ENCODE assay signal across 31 cellular contexts in the genomic region with DNA sequence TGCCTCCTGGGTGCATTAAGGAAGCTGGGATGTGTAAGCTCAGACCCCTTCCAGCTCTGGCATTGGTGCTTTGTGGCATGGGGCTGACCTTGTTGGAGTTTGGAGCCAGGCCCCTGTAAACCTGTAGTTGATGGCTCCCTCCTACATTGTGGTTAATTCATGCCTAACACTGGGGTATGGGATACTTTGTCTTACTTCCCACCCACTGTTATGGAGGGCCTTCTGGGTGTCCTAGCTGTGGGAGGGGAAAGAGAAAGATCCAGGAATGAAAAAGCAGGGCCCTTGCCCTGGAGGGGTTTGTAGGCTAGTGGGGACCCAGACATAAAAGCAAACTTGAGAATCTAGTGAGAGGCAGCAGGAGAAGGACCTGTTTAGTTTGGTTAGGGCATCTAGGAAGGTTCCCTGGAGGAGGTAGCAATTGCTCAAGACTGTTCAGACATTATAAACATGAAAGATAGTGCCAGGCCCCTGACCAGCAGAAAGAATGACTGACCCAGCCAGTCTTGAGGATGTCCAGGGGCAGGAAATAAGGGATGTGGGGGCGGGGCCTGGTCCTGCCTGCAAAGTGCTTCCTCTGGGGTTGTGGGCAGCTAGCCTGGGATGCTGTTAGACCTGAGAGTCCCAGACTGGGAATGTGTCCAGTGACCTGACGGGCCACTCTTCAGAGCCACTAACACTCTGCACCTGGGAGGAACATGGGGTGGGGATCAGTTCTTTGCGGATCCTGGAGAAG. TPM values are rescaled to one million over a fixed set of nuclear protein-coding genes. Genes with fewer than 3 reads are reported as not detected.
DNase-seq lines count a peak whose midpoint lies in the region; FAIRE-seq and TF ChIP-seq lines count a peak whose summit lies in the region.
"Had no signal": no experiment of that assay in that cellular context is flagged by ENCODE, and none has a peak within 500 bp of the region (broad histone marks: within the 10 kb centered on the region; RNA-seq: fewer than 3 reads in every experiment).

No MANE protein-coding gene starts in this region.

- H3K4me3 Mint-ChIP-seq in astrocyte (ENCODE audit: unreplicated experiment) (no peak overlapping the region), glutamatergic neuron (ENCODE audit: unreplicated experiment) (peak overlapping the region; percentile 52)
- H3K4me3 Mint-ChIP-seq: activated CD4-positive, alpha-beta T cell treated with anti-CD3 and anti-CD28 coated beads, Interleukin-2, amount 10 ng/mL, durations not matched to agents 7 days and 5 days; activated naive CD8-positive, alpha-beta T cell treated with anti-CD3 and anti-CD28 coated beads for 36 hours; activated T-cell treated with anti-CD3 and anti-CD28 coated beads, Interleukin-2, amount 50 U/mL, for 24 hours; stimulated activated naive B cell treated with anti-CD40 and anti-IgM and Interleukin-4, amounts not matched to agents 10 μg/mL and 1 μg/mL and 100 μg/mL, for 72 hours; T-cell had no signal

- H3K9me3 ChIP-seq in astrocyte (ENCODE audit: insufficient read depth, low read depth, low read length) (no peaks in the 10 kb centered on the region), adrenal gland (replicated peaks in 1 of 3) (no peaks in the 10 kb centered on the region), BE2C (no peaks in the 10 kb centered on the region)
- H3K9me3 ChIP-seq: mucosa of descending colon, SJCRH30, upper lobe of left lung had no signal

- H3K27me3 ChIP-seq in astrocyte (ENCODE audit: insufficient read depth, low read length), result no peaks in the 10 kb centered on the region
- H3K27me3 ChIP-seq in adrenal gland, result no peaks in the 10 kb centered on the region
- H3K27me3 ChIP-seq in BE2C, result no peaks in the 10 kb centered on the region
- H3K27me3 ChIP-seq: SJCRH30, upper lobe of left lung had no signal

- DNase-seq in NCI-H1694 treated with DMSO at 0.1 percent for 48 hours (lab: John Stamatoyannopoulos, UW), result peak; percentile 7
- DNase-seq in NCI-H1694 (lab: John Stamatoyannopoulos, UW), result no peak
- DNase-seq in astrocyte (ENCODE audit: low read depth), result no peak
- DNase-seq in glutamatergic neuron, result no peak
- DNase-seq in NCI-H2029 (lab: John Stamatoyannopoulos, UW), result no peak
- no peak for DNase-seq in adrenal gland
- DNase-seq in BE2C, result no peak
- no peak for DNase-seq in NAMALWA (ENCODE audit: low spot score)
- DNase-seq: activated CD4-positive, alpha-beta T cell treated with anti-CD3 and anti-CD28 coated beads, Interleukin-2, amount 10 ng/mL, durations not matched to agents 7 days and 5 days; activated gamma-delta T cell; activated naive CD8-positive, alpha-beta T cell treated with anti-CD3 and anti-CD28 coated beads for 36 hours; activated T-cell treated with anti-CD3 and anti-CD28 coated beads, Interleukin-2, amount 50 U/mL, for 24 hours; Calu3; caudate nucleus; cortex of kidney; DMS79; hippocampal formation; KG1; NCI-H1436; SJCRH30; stimulated activated naive B cell treated with anti-CD40 and anti-IgM and Interleukin-4, amounts not matched to agents 10 μg/mL and 1 μg/mL and 100 μg/mL, for 72 hours; T-cell; upper lobe of left lung had no signal

- H4K20me1 ChIP-seq in astrocyte (ENCODE audit: insufficient read depth, low read length), result peaks cover 52% of the 10 kb centered on the region

- intact Hi-C loops in adrenal gland (cut with DNase I), result no loop called here

- TF ChIP-seq POLR2A in adrenal gland (IDR thresholded peaks at IDR 0.05), result no peak

- FAIRE-seq in astrocyte (lab: Jason Lieb, UNC), result no peak
- FAIRE-seq: frontal cortex, GM19239, H54 had no signal

- H3K27ac ChIP-seq in astrocyte (ENCODE audit: low read depth, low read length) (no peak overlapping the region), adrenal gland (no peak overlapping the region)
- H3K27ac ChIP-seq: 22Rv1, HL-60, SJCRH30, upper lobe of left lung had no signal

- H3K4me1 Mint-ChIP-seq in astrocyte (ENCODE audit: low read depth, unreplicated experiment) (peaks cover 34% of the 10 kb centered on the region), glutamatergic neuron (ENCODE audit: low read depth, unreplicated experiment) (peaks cover 51% of the 10 kb centered on the region)
- H3K4me1 Mint-ChIP-seq: activated CD4-positive, alpha-beta T cell treated with anti-CD3 and anti-CD28 coated beads, Interleukin-2, amount 10 ng/mL, durations not matched to agents 7 days and 5 days; T-cell had no signal

- H3K27ac Mint-ChIP-seq in astrocyte (ENCODE audit: unreplicated experiment), result peak overlapping the region; percentile 18
- H3K27ac Mint-ChIP-seq in glutamatergic neuron (ENCODE audit: unreplicated experiment), result peak overlapping the region; percentile 95
- H3K27ac Mint-ChIP-seq: activated CD4-positive, alpha-beta T cell treated with anti-CD3 and anti-CD28 coated beads, Interleukin-2, amount 10 ng/mL, durations not matched to agents 7 days and 5 days; activated naive CD8-positive, alpha-beta T cell treated with anti-CD3 and anti-CD28 coated beads for 36 hours; activated T-cell treated with anti-CD3 and anti-CD28 coated beads, Interleukin-2, amount 50 U/mL, for 24 hours; stimulated activated naive B cell treated with anti-CD40 and anti-IgM and Interleukin-4, amounts not matched to agents 10 μg/mL and 1 μg/mL and 100 μg/mL, for 72 hours; T-cell had no signal

- no peaks in the 10 kb centered on the region for H3K9me3 Mint-ChIP-seq in astrocyte (ENCODE audit: unreplicated experiment)
- peaks cover 6% of the 10 kb centered on the region for H3K9me3 Mint-ChIP-seq in glutamatergic neuron (ENCODE audit: unreplicated experiment)
- H3K9me3 Mint-ChIP-seq: activated CD4-positive, alpha-beta T cell treated with anti-CD3 and anti-CD28 coated beads, Interleukin-2, amount 10 ng/mL, durations not matched to agents 7 days and 5 days; activated naive CD8-positive, alpha-beta T cell treated with anti-CD3 and anti-CD28 coated beads for 36 hours; activated T-cell treated with anti-CD3 and anti-CD28 coated beads, Interleukin-2, amount 50 U/mL, for 24 hours; natural killer cell treated with Interleukin-12 subunit alpha and Interleukin-12 subunit beta and Interleukin-15 and Interleukin-18, amount 100 ng/mL, for 72 hours; stimulated activated naive B cell treated with anti-CD40 and anti-IgM and Interleukin-4, amounts not matched to agents 10 μg/mL and 1 μg/mL and 100 μg/mL, for 72 hours; T-cell had no signal

- H3K79me2 ChIP-seq in astrocyte (ENCODE audit: insufficient read depth, low read length), result peaks cover 74% of the 10 kb centered on the region

- H3K4me2 ChIP-seq in astrocyte (ENCODE audit: low read length), result peak overlapping the region; percentile 49

- no peak for TF ChIP-seq CTCF in astrocyte (IDR thresholded peaks at IDR 0.05; ENCODE audit: insufficient read depth, low read depth, low read length)
- no peak for TF ChIP-seq CTCF in glutamatergic neuron (IDR thresholded peaks at IDR 0.05; ENCODE audit: partially characterized antibody, unreplicated experiment)
- no peak for TF ChIP-seq CTCF in adrenal gland (IDR thresholded peaks at IDR 0.05)
- no peak for TF ChIP-seq CTCF in BE2C (IDR thresholded peaks at IDR 0.05; ENCODE audit: low read depth, low read length)

- H3K36me3 ChIP-seq in astrocyte (ENCODE audit: insufficient read depth, low read length) (peaks cover 2% of the 10 kb centered on the region), adrenal gland (replicated peaks in 1 of 2) (no peaks in the 10 kb centered on the region), BE2C (no peaks in the 10 kb centered on the region)
- H3K36me3 ChIP-seq: SJCRH30, upper lobe of left lung had no signal

- no peak overlapping the region for H3K9ac ChIP-seq in astrocyte (ENCODE audit: low read length)

- no peak overlapping the region for H3K4me3 ChIP-seq in astrocyte (ENCODE audit: insufficient read depth, low read depth, low read length)
- H3K4me3 ChIP-seq in adrenal gland, result no peak overlapping the region
- H3K4me3 ChIP-seq in BE2C (ENCODE audit: low read depth, low read length), result no peak overlapping the region
- H3K4me3 ChIP-seq: mucosa of descending colon, SJCRH30, upper lobe of left lung had no signal

- H3K27me3 Mint-ChIP-seq in astrocyte (ENCODE audit: low read depth, unreplicated experiment) (peaks cover 15% of the 10 kb centered on the region), glutamatergic neuron (ENCODE audit: unreplicated experiment) (peaks cover 18% of the 10 kb centered on the region)

- peaks cover 17% of the 10 kb centered on the region for H3K36me3 Mint-ChIP-seq in astrocyte (ENCODE audit: low read depth, unreplicated experiment)
- no peaks in the 10 kb centered on the region for H3K36me3 Mint-ChIP-seq in glutamatergic neuron (ENCODE audit: unreplicated experiment)
- H3K36me3 Mint-ChIP-seq: activated naive CD8-positive, alpha-beta T cell treated with anti-CD3 and anti-CD28 coated beads for 36 hours; natural killer cell treated with Interleukin-12 subunit alpha and Interleukin-12 subunit beta and Interleukin-15 and Interleukin-18, amount 100 ng/mL, for 72 hours; stimulated activated naive B cell treated with anti-CD40 and anti-IgM and Interleukin-4, amounts not matched to agents 10 μg/mL and 1 μg/mL and 100 μg/mL, for 72 hours; T-cell had no signal

- H3K4me1 ChIP-seq in astrocyte (ENCODE audit: insufficient read depth, low read length) (peaks cover 25% of the 10 kb centered on the region), adrenal gland (replicated peaks in 1 of 2) (no peaks in the 10 kb centered on the region), BE2C (no peaks in the 10 kb centered on the region; the same call in 1 of the 2 replicates)
- H3K4me1 ChIP-seq: upper lobe of left lung had no signal

- 87 to 98% (median 96%) methylated on average over 3 of the region's 3 CpGs for WGBS in adrenal gland, 4 donors

- no peak overlapping the region for H2AFZ ChIP-seq in astrocyte (ENCODE audit: low read depth, low read length)

RNA-seq across cellular contexts. Expression of a gene that starts 6.6 kb away (rescaled TPM):
- 19.4 and 30.2 TPM in 2 replicates for total RNA-seq in astrocyte
- 29.8 TPM for total RNA-seq in glutamatergic neuron (ENCODE audit: unreplicated experiment)
- total RNA-seq in adrenal gland, result under 1 TPM in 5 of 8 donors, not detected in 3; under 0.01 to 0.61 (median 0.34) TPM
- polyA plus RNA-seq in adrenal gland, result 1 to 10 TPM in 1 of 3 donors, under 1 TPM in 2; 0.07 to 1.2 (median 0.40) TPM
- polyA plus RNA-seq in BE2C (2012; ENCODE audit: insufficient read depth, insufficient read length, low read depth), result 1.6 TPM
- total RNA-seq: activated CD4-positive, alpha-beta T cell treated with anti-CD3 and anti-CD28 coated beads, Interleukin-2, amount 10 ng/mL, durations not matched to agents 7 days and 5 days; lung microvascular endothelial cell had no signal

Comparison
In these comparisons a context has a peak if more than half of its experiments do, and no peak if none do; other contexts are left out.
1. RNA of a gene that starts 6.6 kb away (total RNA-seq): 29.8 TPM in glutamatergic neuron (single experiment) and 19.4 to 30.2 TPM in astrocyte; under 0.01 to 0.61 TPM in adrenal gland; every median in the first group is over 10 times any median in the second.